ENCODE assay signal across 16 cellular contexts in genomic region chr13:62473190-62473943, GRCh38.
DNase-seq lines count a peak whose midpoint lies in the region; ATAC-seq, FAIRE-seq and TF ChIP-seq lines count a peak whose summit lies in the region.
"Had no signal": no experiment of that assay in that cellular context is flagged by ENCODE, and none has a peak within 500 bp of the region (broad histone marks: within the 10 kb centered on the region; RNA-seq: fewer than 3 reads in every experiment).

No MANE protein-coding gene starts in this region.

- TF ChIP-seq CTCF in HepG2 (CRISPR knock-in tag; IDR thresholded peaks at IDR 0.05) (no peak), right lobe of liver (IDR thresholded peaks at IDR 0.05) (no peak), H1 (IDR thresholded peaks at IDR 0.05; ENCODE audit: control extremely low read depth in 1 of 3, insufficient read depth in 1 of 3, low read depth in 1 of 3, low read length in 3 of 3) (no peak), tibial artery (IDR thresholded peaks at IDR 0.05) (no peak), left lung (IDR thresholded peaks at IDR 0.05) (no peak)

- no peak overlapping the region for H3K4me3 ChIP-seq in HepG2 (replicated peaks in 1 of 3; ENCODE audit: insufficient read depth in 1 of 3, low read depth in 2 of 3, low read length in 3 of 3)
- H3K4me3 ChIP-seq in right lobe of liver, result no peak overlapping the region
- H3K4me3 ChIP-seq in H1 (ENCODE audit: extremely low read depth in 1 of 4, insufficient read depth in 2 of 4, low read depth in 3 of 4, low read length in 4 of 4), result peak overlapping the region in 1 of 4 experiments; percentile 5; a peak in 1 of 8 replicates
- H3K4me3 ChIP-seq in tibial artery, result no peak overlapping the region
- no peak overlapping the region for H3K4me3 ChIP-seq in left lung
- H3K4me3 ChIP-seq: BLaER1 treated with 17β-estradiol and CSF1 and Interleukin-3, amounts not matched to agents 10 nM and 100 nM had no signal

- no peak for TF ChIP-seq RAD21 in HepG2 (CRISPR knock-in tag; IDR thresholded peaks at IDR 0.05)
- TF ChIP-seq RAD21 in H1 (IDR thresholded peaks at IDR 0.05 in 1 of 2, conservative IDR thresholded peaks at IDR 0.05 in 1 of 2; ENCODE audit: low read depth in 2 of 2, low read length in 2 of 2), result no peak

- ATAC-seq in HepG2 (no peak), right lobe of liver (no peak), HG02885 (IDR thresholded peaks at IDR 0.05; ENCODE audit: poor library complexity, unreplicated experiment) (no peak), left lung (no peak)

- H3K9ac ChIP-seq in HepG2 (ENCODE audit: insufficient read depth, low read depth, low read length) (no peak overlapping the region), H1 (replicated peaks in 1 of 4; ENCODE audit: extremely low read depth in 1 of 4, low read depth in 3 of 4, low read length in 3 of 4) (no peak overlapping the region)
- H3K9ac ChIP-seq: BLaER1 treated with 17β-estradiol and CSF1 and Interleukin-3, amounts not matched to agents 10 nM and 100 nM had no signal

- H3K4me2 ChIP-seq in HepG2 (ENCODE audit: low read depth, low read length), result no peak overlapping the region
- H3K4me2 ChIP-seq in H1 (ENCODE audit: insufficient read depth in 1 of 2, low read depth in 2 of 2, low read length in 2 of 2), result peak overlapping the region in 1 of 2 experiments; percentile 32; a peak in 1 of 4 replicates
- H3K4me2 ChIP-seq: BLaER1 treated with 17β-estradiol and CSF1 and Interleukin-3, amounts not matched to agents 10 nM and 100 nM had no signal

- no peak overlapping the region for H4K91ac ChIP-seq in H1 (replicated peaks; ENCODE audit: insufficient read length, low read length)

- no peak overlapping the region for H2BK20ac ChIP-seq in H1 (ENCODE audit: low read length)

- no TSS peak for BruUV-seq in HepG2 (replicated peaks; lab: Mats Ljungman, UMichigan)

- H3K4ac ChIP-seq in H1 (replicated peaks; ENCODE audit: insufficient read length, low read depth, low read length), result no peak overlapping the region

- DNase-seq in HepG2 (ENCODE audit: low spot score) (no peak), right lobe of liver (no peak), H1 (ENCODE audit: low read depth in 1 of 2, low spot score in 2 of 2) (no peak), iPS-NIHi11 (ENCODE audit: low spot score) (peak; percentile 12), tibial artery (no peak), A172 (ENCODE audit: low spot score) (no peak), left lung (no peak)
- DNase-seq: 8988T; ACHN; CD4-positive, CD25-positive, alpha-beta regulatory T cell; DMS53; GF-D8; H7 had no signal

- H3K79me2 ChIP-seq in HepG2 (ENCODE audit: insufficient read depth, low read length) (no peaks in the 10 kb centered on the region), H1 (ENCODE audit: control insufficient read depth in 1 of 2, insufficient read depth in 2 of 2, low read length in 2 of 2) (no peaks in the 10 kb centered on the region)

- no peaks in the 10 kb centered on the region for H4K20me1 ChIP-seq in HepG2 (ENCODE audit: insufficient read depth, low read length)
- no peaks in the 10 kb centered on the region for H4K20me1 ChIP-seq in H1 (replicated peaks in 1 of 2; ENCODE audit: control insufficient read depth in 1 of 2, insufficient read depth in 2 of 2, low read length in 2 of 2)
- H4K20me1 ChIP-seq: BLaER1 treated with 17β-estradiol and CSF1 and Interleukin-3, amounts not matched to agents 10 nM and 100 nM had no signal

- no peak overlapping the region for H3K18ac ChIP-seq in H1 (ENCODE audit: extremely low read depth, low read length)

- no peak overlapping the region for H3K23ac ChIP-seq in H1 (ENCODE audit: insufficient read length)

- H2AFZ ChIP-seq in HepG2 (ENCODE audit: low read length) (no peak overlapping the region), H1 (ENCODE audit: low read length) (peak overlapping the region; percentile 85; the same call in 1 of the 2 replicates)

- H3K4me1 ChIP-seq in HepG2 (ENCODE audit: insufficient read depth, low read length), result no peaks in the 10 kb centered on the region
- H3K4me1 ChIP-seq in right lobe of liver, result no peaks in the 10 kb centered on the region
- H3K4me1 ChIP-seq in H1 (replicated peaks in 1 of 4; ENCODE audit: control insufficient read depth in 3 of 4, insufficient read depth in 4 of 4, low read length in 3 of 4), result peaks cover 0 to 6% (median 3%) of the 10 kb centered on the region in 4 experiments; a peak in 2 of 7 replicates
- H3K4me1 ChIP-seq in tibial artery, result no peaks in the 10 kb centered on the region
- H3K4me1 ChIP-seq in left lung, result no peaks in the 10 kb centered on the region
- H3K4me1 ChIP-seq: BLaER1 treated with 17β-estradiol and CSF1 and Interleukin-3, amounts not matched to agents 10 nM and 100 nM had no signal

- no peak overlapping the region for H4K5ac ChIP-seq in H1 (ENCODE audit: insufficient read length, low read depth, low read length)

- POLR2A ChIA-PET in HepG2 (lab: Yijun Ruan, JAX) (no interaction called here), H1 (lab: Charles Lee; ENCODE audit: partially characterized antibody) (no interaction called here)

- H4K8ac ChIP-seq in H1 (ENCODE audit: extremely low read depth, insufficient read depth, low read length), result no peak overlapping the region

- FAIRE-seq in HepG2 (lab: Jason Lieb, UNC), result no peak
- no peak for FAIRE-seq in H1 (lab: Jason Lieb, UNC)
- FAIRE-seq: HTR-8/SVneo had no signal

- H3K23me2 ChIP-seq in H1 (ENCODE audit: low read depth, low read length), result no peaks in the 10 kb centered on the region

- H3K27me3 ChIP-seq in HepG2 (ENCODE audit: control insufficient read depth in 1 of 2, insufficient read depth in 2 of 2, low read length in 2 of 2), result no peaks in the 10 kb centered on the region
- H3K27me3 ChIP-seq in right lobe of liver, result no peaks in the 10 kb centered on the region
- no peaks in the 10 kb centered on the region for H3K27me3 ChIP-seq in H1 (replicated peaks in 1 of 4; ENCODE audit: control insufficient read depth in 3 of 4, extremely low read depth in 1 of 4, insufficient read depth in 3 of 4, low read length in 3 of 4)
- H3K27me3 ChIP-seq in tibial artery, result no peaks in the 10 kb centered on the region
- H3K27me3 ChIP-seq in left lung, result no peaks in the 10 kb centered on the region
- H3K27me3 ChIP-seq: BLaER1 treated with 17β-estradiol and CSF1 and Interleukin-3, amounts not matched to agents 10 nM and 100 nM had no signal

- intact Hi-C loops in HepG2 (cut with micrococcal nuclease; ENCODE audit: unreplicated experiment), result no loop called here
- intact Hi-C loops in right lobe of liver (cut with DNase I), result no loop called here
- intact Hi-C loops in tibial artery (cut with DNase I; ENCODE audit: low total_unique reads), result no loop called here
- intact Hi-C loops in left lung (cut with DNase I), result no loop called here

- H3K14ac ChIP-seq in H1 (ENCODE audit: insufficient read length), result no peak overlapping the region

- H2BK5ac ChIP-seq in H1 (ENCODE audit: low read depth, low read length), result no peak overlapping the region

- no peak for TF ChIP-seq EP300 in HepG2 (IDR thresholded peaks at IDR 0.05; ENCODE audit: low read depth in 2 of 2, low read length in 2 of 2)
- no peak for TF ChIP-seq EP300 in HepG2 (CRISPR knock-in tag; IDR thresholded peaks at IDR 0.05; ENCODE audit: borderline replicate concordance)
- no peak for TF ChIP-seq EP300 in H1 (IDR thresholded peaks at IDR 0.05; ENCODE audit: borderline replicate concordance in 1 of 2, low read depth in 2 of 2, low read length in 2 of 2)

- H3K79me1 ChIP-seq in H1 (ENCODE audit: low read depth, low read length), result no peaks in the 10 kb centered on the region

- H2BK120ac ChIP-seq in H1 (replicated peaks; ENCODE audit: low read depth, low read length), result no peak overlapping the region

- no peaks in the 10 kb centered on the region for H3K36me3 ChIP-seq in HepG2 (replicated peaks in 1 of 2; ENCODE audit: control insufficient read depth in 1 of 2, insufficient read depth in 2 of 2, low read length in 2 of 2)
- no peaks in the 10 kb centered on the region for H3K36me3 ChIP-seq in right lobe of liver
- no peaks in the 10 kb centered on the region for H3K36me3 ChIP-seq in H1 (ENCODE audit: control insufficient read depth in 2 of 4, insufficient read depth in 4 of 4, low read length in 3 of 4)
- no peaks in the 10 kb centered on the region for H3K36me3 ChIP-seq in tibial artery
- H3K36me3 ChIP-seq in left lung, result no peaks in the 10 kb centered on the region
- H3K36me3 ChIP-seq: BLaER1 treated with 17β-estradiol and CSF1 and Interleukin-3, amounts not matched to agents 10 nM and 100 nM had no signal

- no peak overlapping the region for H3K56ac ChIP-seq in H1 (replicated peaks; ENCODE audit: insufficient read length, low read depth, low read length)

- CTCF ChIA-PET in HepG2 (lab: Yijun Ruan, JAX; ENCODE audit: low intra/inter-chr PET ratio, low total read pairs), result no interaction called here
- CTCF ChIA-PET in H1 (lab: Charles Lee; ENCODE audit: partially characterized antibody), result no interaction called here

- WGBS in HepG2 (ENCODE audit: low lambda C conversion rate), result 21% methylated on average over 2 of the region's 2 CpGs
- 47% methylated on average over 2 of the region's 2 CpGs for WGBS in right lobe of liver (ENCODE audit: insufficient coverage, low coverage, low lambda C conversion rate, missing lambda C conversion rate)
- 84% methylated on average over 2 of the region's 2 CpGs; no CpG with 5 or more reads in 1 of the 2 experiments for WGBS in H1 (ENCODE audit: extremely low coverage in 1 of 2, insufficient coverage in 1 of 2, insufficient read length in 1 of 2, insufficient replicate concordance in 2 of 2, low coverage in 1 of 2, low lambda C conversion rate in 2 of 2, missing lambda C conversion rate in 1 of 2), 2 experiments

- no peak overlapping the region for H2AK5ac ChIP-seq in H1 (ENCODE audit: low read depth, low read length)

- TF ChIP-seq POLR2A in HepG2 (IDR thresholded peaks at IDR 0.05; ENCODE audit: insufficient read depth in 1 of 2, low read depth in 2 of 2, low read length in 2 of 2) (no peak), right lobe of liver (IDR thresholded peaks at IDR 0.05) (no peak), H1 (IDR thresholded peaks at IDR 0.05; ENCODE audit: control extremely low read depth in 1 of 2, low read depth in 2 of 2, low read length in 2 of 2) (no peak)

- no peaks in the 10 kb centered on the region for H3K9me3 ChIP-seq in HepG2 (ENCODE audit: low read length)
- no peaks in the 10 kb centered on the region for H3K9me3 ChIP-seq in right lobe of liver
- H3K9me3 ChIP-seq in H1 (ENCODE audit: insufficient read depth in 2 of 2, low read depth in 1 of 2, low read length in 1 of 2), result no peaks in the 10 kb centered on the region
- no peaks in the 10 kb centered on the region for H3K9me3 ChIP-seq in tibial artery
- H3K9me3 ChIP-seq in left lung, result no peaks in the 10 kb centered on the region
- H3K9me3 ChIP-seq: BLaER1 treated with 17β-estradiol and CSF1 and Interleukin-3, amounts not matched to agents 10 nM and 100 nM had no signal

- in situ Hi-C loops in HepG2 (cut with HindIII; ENCODE audit: extremely low pct_ligation_motif_present, low pct_unique_long_range_greater_than_20kb), result no loop called here

- no peak overlapping the region for H2BK15ac ChIP-seq in H1 (ENCODE audit: low read length)

- H3K27ac ChIP-seq in HepG2 (ENCODE audit: extremely low read length, insufficient read depth, low read length) (no peak overlapping the region), right lobe of liver (no peak overlapping the region), H1 (ENCODE audit: low read depth, low read length) (no peak overlapping the region), tibial artery (no peak overlapping the region), left lung (no peak overlapping the region)
- H3K27ac ChIP-seq: BLaER1 treated with 17β-estradiol and CSF1 and Interleukin-3, amounts not matched to agents 10 nM and 100 nM had no signal

- peak overlapping the region; percentile 75 for H2BK12ac ChIP-seq in H1 (ENCODE audit: low read depth, low read length)

Comparison
In these comparisons a context has a peak if more than half of its experiments do, and no peak if none do; other contexts are left out.
1. Of the 41 proteins assayed by ChIP-seq in both HepG2 and H1: peak only in HepG2: none; only in H1: ASH2L and CEBPB; in both: none; in neither: 38; mixed calls (peak in some experiments, not most) for 1.